Comparison of ENCODE assay signal across 1 cellular context in genomic region chr11:67317365-67318238, GRCh38.
TF ChIP-seq lines count a peak whose summit lies in the region.

No MANE protein-coding gene starts in this region.

TF ChIP-seq in HepG2, 621 proteins besides CTCF, POLR2A, EP300 and RAD21 (continued from another document and continues in another):
- TF ChIP-seq, protein P1, sequence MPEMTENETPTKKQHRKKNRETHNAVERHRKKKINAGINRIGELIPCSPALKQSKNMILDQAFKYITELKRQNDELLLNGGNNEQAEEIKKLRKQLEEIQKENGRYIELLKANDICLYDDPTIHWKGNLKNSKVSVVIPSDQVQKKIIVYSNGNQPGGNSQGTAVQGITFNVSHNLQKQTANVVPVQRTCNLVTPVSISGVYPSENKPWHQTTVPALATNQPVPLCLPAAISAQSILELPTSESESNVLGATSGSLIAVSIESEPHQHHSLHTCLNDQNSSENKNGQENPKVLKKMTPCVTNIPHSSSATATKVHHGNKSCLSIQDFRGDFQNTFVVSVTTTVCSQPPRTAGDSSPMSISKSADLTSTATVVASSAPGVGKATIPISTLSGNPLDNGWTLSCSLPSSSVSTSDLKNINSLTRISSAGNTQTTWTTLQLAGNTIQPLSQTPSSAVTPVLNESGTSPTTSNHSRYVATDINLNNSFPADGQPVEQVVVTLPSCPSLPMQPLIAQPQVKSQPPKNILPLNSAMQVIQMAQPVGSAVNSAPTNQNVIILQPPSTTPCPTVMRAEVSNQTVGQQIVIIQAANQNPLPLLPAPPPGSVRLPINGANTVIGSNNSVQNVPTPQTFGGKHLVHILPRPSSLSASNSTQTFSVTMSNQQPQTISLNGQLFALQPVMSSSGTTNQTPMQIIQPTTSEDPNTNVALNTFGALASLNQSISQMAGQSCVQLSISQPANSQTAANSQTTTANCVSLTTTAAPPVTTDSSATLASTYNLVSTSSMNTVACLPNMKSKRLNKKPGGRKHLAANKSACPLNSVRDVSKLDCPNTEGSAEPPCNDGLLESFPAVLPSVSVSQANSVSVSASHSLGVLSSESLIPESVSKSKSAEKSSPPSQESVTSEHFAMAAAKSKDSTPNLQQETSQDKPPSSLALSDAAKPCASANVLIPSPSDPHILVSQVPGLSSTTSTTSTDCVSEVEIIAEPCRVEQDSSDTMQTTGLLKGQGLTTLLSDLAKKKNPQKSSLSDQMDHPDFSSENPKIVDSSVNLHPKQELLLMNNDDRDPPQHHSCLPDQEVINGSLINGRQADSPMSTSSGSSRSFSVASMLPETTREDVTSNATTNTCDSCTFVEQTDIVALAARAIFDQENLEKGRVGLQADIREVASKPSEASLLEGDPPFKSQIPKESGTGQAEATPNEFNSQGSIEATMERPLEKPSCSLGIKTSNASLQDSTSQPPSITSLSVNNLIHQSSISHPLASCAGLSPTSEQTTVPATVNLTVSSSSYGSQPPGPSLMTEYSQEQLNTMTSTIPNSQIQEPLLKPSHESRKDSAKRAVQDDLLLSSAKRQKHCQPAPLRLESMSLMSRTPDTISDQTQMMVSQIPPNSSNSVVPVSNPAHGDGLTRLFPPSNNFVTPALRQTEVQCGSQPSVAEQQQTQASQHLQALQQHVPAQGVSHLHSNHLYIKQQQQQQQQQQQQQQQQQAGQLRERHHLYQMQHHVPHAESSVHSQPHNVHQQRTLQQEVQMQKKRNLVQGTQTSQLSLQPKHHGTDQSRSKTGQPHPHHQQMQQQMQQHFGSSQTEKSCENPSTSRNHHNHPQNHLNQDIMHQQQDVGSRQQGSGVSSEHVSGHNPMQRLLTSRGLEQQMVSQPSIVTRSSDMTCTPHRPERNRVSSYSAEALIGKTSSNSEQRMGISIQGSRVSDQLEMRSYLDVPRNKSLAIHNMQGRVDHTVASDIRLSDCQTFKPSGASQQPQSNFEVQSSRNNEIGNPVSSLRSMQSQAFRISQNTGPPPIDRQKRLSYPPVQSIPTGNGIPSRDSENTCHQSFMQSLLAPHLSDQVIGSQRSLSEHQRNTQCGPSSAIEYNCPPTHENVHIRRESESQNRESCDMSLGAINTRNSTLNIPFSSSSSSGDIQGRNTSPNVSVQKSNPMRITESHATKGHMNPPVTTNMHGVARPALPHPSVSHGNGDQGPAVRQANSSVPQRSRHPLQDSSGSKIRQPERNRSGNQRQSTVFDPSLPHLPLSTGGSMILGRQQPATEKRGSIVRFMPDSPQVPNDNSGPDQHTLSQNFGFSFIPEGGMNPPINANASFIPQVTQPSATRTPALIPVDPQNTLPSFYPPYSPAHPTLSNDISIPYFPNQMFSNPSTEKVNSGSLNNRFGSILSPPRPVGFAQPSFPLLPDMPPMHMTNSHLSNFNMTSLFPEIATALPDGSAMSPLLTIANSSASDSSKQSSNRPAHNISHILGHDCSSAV (CRISPR knock-in tag; IDR thresholded peaks at IDR 0.05; ENCODE audit: borderline replicate concordance) = no peak
- TF ChIP-seq TARDBP (CRISPR knock-in tag; IDR thresholded peaks at IDR 0.05) = peak; percentile 60; the same call in 1 of the 2 replicates
- TF ChIP-seq NFAT5 (CRISPR knock-in tag; IDR thresholded peaks at IDR 0.05) = peak; percentile 77; the same call in 1 of the 2 replicates
- peak; percentile 72; the same call in 1 of the 2 replicates for TF ChIP-seq ZNF766 (CRISPR knock-in tag; IDR thresholded peaks at IDR 0.05; ENCODE audit: borderline replicate concordance)
- no peak for TF ChIP-seq IKZF1 (IDR thresholded peaks at IDR 0.05)
- no peak; the same call in 1 of the 2 replicates for TF ChIP-seq ZFP90 (CRISPR knock-in tag; IDR thresholded peaks at IDR 0.05; ENCODE audit: borderline replicate concordance)
- TF ChIP-seq ZNF564 (CRISPR knock-in tag; IDR thresholded peaks at IDR 0.05) = 0 out of 2 replicates have a peak, but pooled peaks have one; percentile 17
- no peak for TF ChIP-seq SMARCE1 (IDR thresholded peaks at IDR 0.05; ENCODE audit: borderline replicate concordance)
- no peak for TF ChIP-seq ZFAT (CRISPR knock-in tag; conservative IDR thresholded peaks at IDR 0.05)
- peak; percentile 97; the same call in 1 of the 2 replicates for TF ChIP-seq KDM3A (CRISPR knock-in tag; IDR thresholded peaks at IDR 0.05; ENCODE audit: low read depth)
- TF ChIP-seq KLF11 (CRISPR knock-in tag; IDR thresholded peaks at IDR 0.05) = no peak
- TF ChIP-seq PLRG1 (conservative IDR thresholded peaks at IDR 0.05) = no peak
- no peak for TF ChIP-seq ZNF530 (CRISPR knock-in tag; IDR thresholded peaks at IDR 0.05; ENCODE audit: low read depth)
- 0 out of 2 replicates have a peak, but pooled peaks have one; percentile 16 for TF ChIP-seq ZSCAN21 (CRISPR knock-in tag; IDR thresholded peaks at IDR 0.05; ENCODE audit: borderline replicate concordance)
- TF ChIP-seq ZNF605 (CRISPR knock-in tag; IDR thresholded peaks at IDR 0.05) = peak; percentile 81
- no peak for TF ChIP-seq ZNF775 (CRISPR knock-in tag; IDR thresholded peaks at IDR 0.05; ENCODE audit: borderline replicate concordance)
- TF ChIP-seq MXD4 (CRISPR knock-in tag; IDR thresholded peaks at IDR 0.05) = peak; percentile 69; the same call in 1 of the 2 replicates
- no peak for TF ChIP-seq SRF (IDR thresholded peaks at IDR 0.05; ENCODE audit: low read depth, low read length)
- TF ChIP-seq ELF4 (CRISPR knock-in tag; IDR thresholded peaks at IDR 0.05; ENCODE audit: borderline replicate concordance) = peak; percentile 87
- no peak for TF ChIP-seq ZNF207 (IDR thresholded peaks at IDR 0.05; ENCODE audit: borderline replicate concordance)
- no peak for TF ChIP-seq ATF2 (CRISPR knock-in tag; IDR thresholded peaks at IDR 0.05)
- no peak for TF ChIP-seq ZNF841 (CRISPR knock-in tag; IDR thresholded peaks at IDR 0.05; ENCODE audit: borderline replicate concordance)
- no peak for TF ChIP-seq ZNF678 (CRISPR knock-in tag; IDR thresholded peaks at IDR 0.05)
- TF ChIP-seq HMG20B (CRISPR knock-in tag; conservative IDR thresholded peaks at IDR 0.05) = no peak
- no peak for TF ChIP-seq MZF1 (CRISPR knock-in tag; IDR thresholded peaks at IDR 0.05; ENCODE audit: borderline replicate concordance)
- TF ChIP-seq KLF16 (CRISPR knock-in tag; IDR thresholded peaks at IDR 0.05) = no peak; a peak in 2 of 4 replicates
- no peak; the same call in 1 of the 2 replicates for TF ChIP-seq ZNF616 (CRISPR knock-in tag; IDR thresholded peaks at IDR 0.05; ENCODE audit: low read depth)
- TF ChIP-seq ZNF660 (CRISPR knock-in tag; IDR thresholded peaks at IDR 0.05; ENCODE audit: borderline replicate concordance, low read depth) = no peak
- no peak for TF ChIP-seq CBX2 (IDR thresholded peaks at IDR 0.05; ENCODE audit: low read depth, low read length)
- TF ChIP-seq CBX2 (CRISPR knock-in tag; IDR thresholded peaks at IDR 0.05; ENCODE audit: low read depth) = no peak
- peak; percentile 45; the same call in 1 of the 2 replicates for TF ChIP-seq NCOA2 (CRISPR knock-in tag; IDR thresholded peaks at IDR 0.05)
- TF ChIP-seq SIN3A (IDR thresholded peaks at IDR 0.05; ENCODE audit: borderline replicate concordance, low read depth, low read length) = peak; percentile 26; the same call in 1 of the 2 replicates
- TF ChIP-seq ZNF280D (CRISPR knock-in tag; IDR thresholded peaks at IDR 0.05) = no peak; the same call in 1 of the 2 replicates
- TF ChIP-seq KDM5A (IDR thresholded peaks at IDR 0.05; ENCODE audit: borderline replicate concordance, low read length) = peak; percentile 43; the same call in 1 of the 2 replicates
- no peak; the same call in 1 of the 2 replicates for TF ChIP-seq ZBTB20 (CRISPR knock-in tag; IDR thresholded peaks at IDR 0.05; ENCODE audit: borderline replicate concordance, low read depth)
- TF ChIP-seq, protein P2, sequence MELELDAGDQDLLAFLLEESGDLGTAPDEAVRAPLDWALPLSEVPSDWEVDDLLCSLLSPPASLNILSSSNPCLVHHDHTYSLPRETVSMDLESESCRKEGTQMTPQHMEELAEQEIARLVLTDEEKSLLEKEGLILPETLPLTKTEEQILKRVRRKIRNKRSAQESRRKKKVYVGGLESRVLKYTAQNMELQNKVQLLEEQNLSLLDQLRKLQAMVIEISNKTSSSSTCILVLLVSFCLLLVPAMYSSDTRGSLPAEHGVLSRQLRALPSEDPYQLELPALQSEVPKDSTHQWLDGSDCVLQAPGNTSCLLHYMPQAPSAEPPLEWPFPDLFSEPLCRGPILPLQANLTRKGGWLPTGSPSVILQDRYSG (CRISPR knock-in tag; IDR thresholded peaks at IDR 0.05) = no peak
- no peak for TF ChIP-seq RAD51 (IDR thresholded peaks at IDR 0.05; ENCODE audit: borderline replicate concordance)
- no peak for TF ChIP-seq HNRNPH1 (optimal IDR thresholded peaks at IDR 0.05; ENCODE audit: low read depth, low read length)
- no peak for TF ChIP-seq ZNF589 (CRISPR knock-in tag; conservative IDR thresholded peaks at IDR 0.05)
- TF ChIP-seq NR0B2 (CRISPR knock-in tag; IDR thresholded peaks at IDR 0.05) = peak; percentile 77
- TF ChIP-seq, protein P3, sequence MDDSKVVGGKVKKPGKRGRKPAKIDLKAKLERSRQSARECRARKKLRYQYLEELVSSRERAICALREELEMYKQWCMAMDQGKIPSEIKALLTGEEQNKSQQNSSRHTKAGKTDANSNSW (CRISPR knock-in tag; IDR thresholded peaks at IDR 0.05; ENCODE audit: borderline replicate concordance) = 0 out of 2 replicates have a peak, but pooled peaks have one; percentile 51
- TF ChIP-seq ZNF10 (CRISPR knock-in tag; IDR thresholded peaks at IDR 0.05; ENCODE audit: borderline replicate concordance, low read depth) = no peak
- TF ChIP-seq NRL (CRISPR knock-in tag; IDR thresholded peaks at IDR 0.05; ENCODE audit: borderline replicate concordance) = peak; percentile 58; the same call in 1 of the 2 replicates
- TF ChIP-seq ZNF672 (CRISPR knock-in tag; IDR thresholded peaks at IDR 0.05) = no peak
- TF ChIP-seq FOXP1 (IDR thresholded peaks at IDR 0.05) = no peak
- TF ChIP-seq FOXP1 (CRISPR knock-in tag; IDR thresholded peaks at IDR 0.05) = no peak
